ENCODE assay signal across 12 cellular contexts in the genomic region with DNA sequence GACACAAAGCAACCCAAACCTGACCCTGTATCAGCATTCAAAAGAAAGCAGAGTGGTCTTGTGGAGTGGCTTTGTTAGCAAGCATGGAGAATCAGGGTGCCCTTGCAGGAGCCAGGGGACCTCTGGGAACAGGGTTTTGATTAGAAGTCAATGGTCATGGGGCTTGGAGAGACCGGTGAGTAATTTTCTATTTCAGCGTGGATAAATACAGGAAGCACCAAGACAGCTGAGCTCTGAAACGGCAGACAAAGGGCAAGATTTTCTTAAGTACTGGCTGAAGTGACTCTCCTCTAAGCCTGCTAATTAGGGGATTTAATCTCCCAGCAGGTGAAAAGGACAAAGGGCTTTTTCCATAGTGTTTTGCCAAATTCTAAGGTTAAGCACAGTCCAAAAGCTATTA.
A peak's percentile ranks its signal among the peaks of the same experiment; 100 is the strongest.
DNase-seq lines count a peak whose midpoint lies in the region; ATAC-seq lines count a peak whose summit lies in the region.
"Had no signal": no experiment of that assay in that cellular context is flagged by ENCODE, and none has a peak within 500 bp of the region (broad histone marks: within the 10 kb centered on the region; RNA-seq: fewer than 3 reads in every experiment).

No MANE protein-coding gene starts in this region.

- H3K27me3 ChIP-seq in iPS-20b (ENCODE audit: insufficient read depth, low read length): no peaks in the 10 kb centered on the region
- H3K27me3 ChIP-seq: brain microvascular endothelial cell had no signal

- no peak overlapping the region for H3K27ac ChIP-seq in iPS-20b (ENCODE audit: low read length)
- H3K27ac ChIP-seq: brain microvascular endothelial cell, SK-N-MC had no signal

- H3K4me1 Mint-ChIP-seq in activated T-cell treated with anti-CD3 and anti-CD28 coated beads, Interleukin-2, amount 50 U/mL, for 4 hours (ENCODE audit: low read depth): peaks cover 2% of the 10 kb centered on the region
- H3K4me1 Mint-ChIP-seq: activated T-helper 17 cell treated with anti-CD3 and anti-CD28 coated beads, Interleukin-2, amount 50 U/mL, for 72 hours had no signal

- no peaks in the 10 kb centered on the region for H3K9me3 ChIP-seq in iPS-20b (ENCODE audit: insufficient read depth, low read depth, low read length)

- peaks cover 17% of the 10 kb centered on the region; the same call in 1 of the 2 replicates for H3K4me1 ChIP-seq in iPS-20b (ENCODE audit: insufficient read depth, low read length)

- H3K36me3 ChIP-seq in iPS-20b (ENCODE audit: insufficient read depth, low read depth, low read length): no peaks in the 10 kb centered on the region
- H3K36me3 ChIP-seq: brain microvascular endothelial cell had no signal

- no peak overlapping the region for H3K9ac ChIP-seq in iPS-20b (ENCODE audit: low read depth, low read length)

- H3K4me3 ChIP-seq in iPS-20b (ENCODE audit: low read length): peak overlapping the region; percentile 6; the same call in 1 of the 2 replicates
- H3K4me3 ChIP-seq: SK-N-MC had no signal

- ATAC-seq in activated T-cell treated with anti-CD3 and anti-CD28 coated beads, Interleukin-2, amount 50 U/mL, for 4 hours: no peak
- ATAC-seq in HG02571 (IDR thresholded peaks at IDR 0.05; ENCODE audit: unreplicated experiment): no peak
- ATAC-seq in HG03342 (IDR thresholded peaks at IDR 0.05; ENCODE audit: unreplicated experiment): no peak
- ATAC-seq in GM21360 (IDR thresholded peaks at IDR 0.05; ENCODE audit: unreplicated experiment): no peak

- DNase-seq in DMS53 (lab: John Stamatoyannopoulos, UW) (peak; percentile 71), NCI-H1417 (lab: John Stamatoyannopoulos, UW) (peak; percentile 54 to 98 (median 82)), NCI-H82 (lab: John Stamatoyannopoulos, UW) (peak; percentile 91)
- no peak for DNase-seq in activated T-cell treated with anti-CD3 and anti-CD28 coated beads, Interleukin-2, amount 50 U/mL, for 4 hours
- DNase-seq: NCI-H446 treated with DMSO at 0.1 percent for 48 hours had no signal

- H3K27me3 Mint-ChIP-seq in activated T-cell treated with anti-CD3 and anti-CD28 coated beads, Interleukin-2, amount 50 U/mL, for 4 hours (ENCODE audit: low read depth): peaks cover 4% of the 10 kb centered on the region

- H3K9me3 Mint-ChIP-seq in activated T-cell treated with anti-CD3 and anti-CD28 coated beads, Interleukin-2, amount 50 U/mL, for 4 hours: no peaks in the 10 kb centered on the region
- H3K9me3 Mint-ChIP-seq: activated T-helper 17 cell treated with anti-CD3 and anti-CD28 coated beads, Interleukin-2, amount 50 U/mL, for 72 hours had no signal

- H3K4me3 Mint-ChIP-seq in activated T-cell treated with anti-CD3 and anti-CD28 coated beads, Interleukin-2, amount 50 U/mL, for 4 hours: no peak overlapping the region
- H3K4me3 Mint-ChIP-seq: activated T-helper 17 cell treated with anti-CD3 and anti-CD28 coated beads, Interleukin-2, amount 50 U/mL, for 72 hours had no signal

- H3K36me3 Mint-ChIP-seq in activated T-cell treated with anti-CD3 and anti-CD28 coated beads, Interleukin-2, amount 50 U/mL, for 4 hours (ENCODE audit: insufficient read depth): no peaks in the 10 kb centered on the region
